12 cellular contexts compared by ENCODE assay signal in the genomic region with DNA sequence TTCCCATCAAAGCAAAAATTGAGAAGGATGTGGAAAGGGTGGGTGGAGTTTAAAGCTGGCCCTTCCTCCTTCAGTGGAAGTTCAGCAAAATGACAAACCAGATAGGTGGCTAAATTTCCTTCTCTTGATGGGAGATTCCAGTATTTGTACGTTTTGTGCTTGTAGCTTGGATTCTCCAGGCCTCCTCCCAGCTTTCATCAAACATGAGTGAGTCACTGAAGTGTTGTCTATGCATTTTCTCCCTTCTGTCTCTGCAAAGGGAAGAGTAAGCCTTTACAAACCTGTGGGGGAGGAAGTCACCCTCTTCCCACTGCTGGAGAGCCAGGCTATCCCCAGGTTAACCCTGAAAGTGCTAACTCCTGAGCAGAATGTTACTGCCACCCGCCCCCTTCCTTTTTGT. TPM values are rescaled to one million over a fixed set of nuclear protein-coding genes. Genes with fewer than 3 reads are reported as not detected.
DNase-seq lines count a peak whose midpoint lies in the region; ATAC-seq and TF ChIP-seq lines count a peak whose summit lies in the region.
"Had no signal": no experiment of that assay in that cellular context is flagged by ENCODE, and none has a peak within 500 bp of the region (broad histone marks: within the 10 kb centered on the region; RNA-seq: fewer than 3 reads in every experiment).

No MANE protein-coding gene starts in this region.

- TF ChIP-seq POLR2A in vagina (IDR thresholded peaks at IDR 0.05) = no peak

- H3K4me1 ChIP-seq in left ventricle myocardium inferior (peaks cover 77% of the 10 kb centered on the region), vagina (peaks cover 81% of the 10 kb centered on the region)
- H3K4me1 ChIP-seq: BE2C had no signal

- H3K27ac ChIP-seq in left ventricle myocardium inferior (replicated peaks) (peak overlapping the region; percentile 39), brain microvascular endothelial cell (no peak overlapping the region), vagina (peak overlapping the region; percentile 13)

- H3K4me3 ChIP-seq in left ventricle myocardium inferior (no peak overlapping the region), brain microvascular endothelial cell (ENCODE audit: low read depth, low read length) (no peak overlapping the region), vagina (no peak overlapping the region)

- H3K36me3 ChIP-seq in left ventricle myocardium inferior = peaks cover 25% of the 10 kb centered on the region
- no peaks in the 10 kb centered on the region for H3K36me3 ChIP-seq in brain microvascular endothelial cell (replicated peaks)
- no peaks in the 10 kb centered on the region for H3K36me3 ChIP-seq in vagina
- H3K36me3 ChIP-seq: BE2C had no signal

- no peak for ATAC-seq in Right ventricle myocardium superior (ENCODE audit: poor library complexity)
- no peak for ATAC-seq in GM18511 (IDR thresholded peaks at IDR 0.05; ENCODE audit: unreplicated experiment)

- DNase-seq in left ventricle myocardium inferior = no peak
- DNase-seq in Right ventricle myocardium superior = no peak
- DNase-seq in brain microvascular endothelial cell = peak; percentile 59
- DNase-seq in kidney tubule cell (ENCODE audit: low spot score) = peak; percentile 87
- no peak for DNase-seq in vagina (ENCODE audit: extremely low spot score in 2 of 2)
- DNase-seq in activated T-cell treated with anti-CD3 and anti-CD28 coated beads for 4 hours = no peak
- DNase-seq in NCI-H1694 (lab: John Stamatoyannopoulos, UW) = no peak
- DNase-seq: activated CD8-positive, alpha-beta memory T cell treated with anti-CD3 and anti-CD28 coated beads, Interleukin-2, amount 50 U/mL, for 48 hours; BE2C; NCI-H146; SIG-M5 had no signal

- H3K9me3 ChIP-seq in left ventricle myocardium inferior (replicated peaks) = no peaks in the 10 kb centered on the region
- H3K9me3 ChIP-seq in vagina = no peaks in the 10 kb centered on the region
- H3K9me3 ChIP-seq: BE2C had no signal

- no peaks in the 10 kb centered on the region for H3K27me3 ChIP-seq in left ventricle myocardium inferior (ENCODE audit: low read depth)
- H3K27me3 ChIP-seq in brain microvascular endothelial cell (replicated peaks) = no peaks in the 10 kb centered on the region
- no peaks in the 10 kb centered on the region for H3K27me3 ChIP-seq in vagina
- H3K27me3 ChIP-seq: BE2C had no signal

- in situ Hi-C loops in brain microvascular endothelial cell (cut with HindIII; ENCODE audit: low pct_ligation_motif_present, low sequenced_read_pairs) = loop anchor here (25.0 kb wide), 1 partner anchor 317 kb away; a partner anchor contains a TSS

- intact Hi-C loops in left ventricle myocardium inferior (cut with micrococcal nuclease) (no loop called here), Right ventricle myocardium superior (cut with DNase I) (loop anchor here (10.0 kb wide), 1 partner anchor 309 kb away; no protein-coding TSS in a partner anchor), vagina (cut with DNase I) (no loop called here)

- no peak for TF ChIP-seq CTCF in left ventricle myocardium inferior (IDR thresholded peaks at IDR 0.05; ENCODE audit: borderline replicate concordance)
- TF ChIP-seq CTCF in brain microvascular endothelial cell (IDR thresholded peaks at IDR 0.05; ENCODE audit: low read depth, low read length, missing control alignments) = no peak
- TF ChIP-seq CTCF in vagina (IDR thresholded peaks at IDR 0.05) = no peak

RNA-seq across cellular contexts. Expression of a gene that starts 6.4 kb away (rescaled TPM):
- total RNA-seq in left ventricle myocardium inferior (36.6 TPM), Right ventricle myocardium superior (35.8 TPM), vagina (35.6 TPM)

RNA-seq across cellular contexts. Expression of a gene that starts 32.0 kb away (rescaled TPM):
- 14.0 TPM for total RNA-seq in left ventricle myocardium inferior
- total RNA-seq in Right ventricle myocardium superior = 11.3 TPM
- total RNA-seq in vagina = 6.6 TPM

Comparison
In these comparisons a context has a peak if more than half of its experiments do, and no peak if none do; other contexts are left out.
1. DNase-seq: peak in brain microvascular endothelial cell (single experiment) and kidney tubule cell (single experiment); none in left ventricle myocardium inferior (single experiment), Right ventricle myocardium superior (single experiment), vagina (0 of 2), activated T-cell treated with anti-CD3 and anti-CD28 coated beads for 4 hours (single experiment) and NCI-H1694 (single experiment).